In the genomic region with DNA sequence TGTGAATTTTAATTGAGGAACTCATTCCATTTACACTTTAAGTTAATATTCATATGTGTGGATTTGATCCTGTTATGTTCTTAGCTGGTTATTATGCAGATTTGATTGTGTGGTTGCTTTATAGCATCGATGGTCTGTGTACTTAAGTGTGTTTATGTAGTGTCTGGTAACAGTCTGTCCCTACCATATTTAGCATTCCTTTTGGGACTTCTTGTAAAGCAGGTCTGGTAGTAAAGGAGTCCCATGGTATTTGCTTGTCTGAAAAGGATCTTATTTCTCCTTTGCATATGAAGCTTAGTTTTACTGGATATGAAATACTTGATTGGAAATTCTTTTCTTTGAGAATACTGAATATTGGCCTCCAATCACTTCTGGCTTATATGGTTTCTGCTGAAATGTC, we compare ENCODE assay signal across 9 cellular contexts.
"Had no signal": no experiment of that assay in that cellular context is flagged by ENCODE, and none has a peak within 500 bp of the region (broad histone marks: within the 10 kb centered on the region; RNA-seq: fewer than 3 reads in every experiment).

No MANE protein-coding gene starts in this region.

- H3K9ac ChIP-seq: GM23248 had no signal

- H3K36me3 ChIP-seq: HAP-1 had no signal

- H3K9me3 ChIP-seq: HAP-1 had no signal

- H3K4me1 ChIP-seq: HAP-1 had no signal

- H3K4me3 ChIP-seq: GM23248, GM23338, HAP-1 had no signal

- DNase-seq: GM23248, GOT3, H7, H9, HCEC 1CT, HFFc6 had no signal

- H2AFZ ChIP-seq: GM23248, GM23338 had no signal

- ATAC-seq: GM23338, HCT116 had no signal

- H3K4me2 ChIP-seq: GM23338 had no signal

- H3K27ac ChIP-seq: GM23248 had no signal
